Comparison of ENCODE assay signal across 1 cellular context in the genomic region with DNA sequence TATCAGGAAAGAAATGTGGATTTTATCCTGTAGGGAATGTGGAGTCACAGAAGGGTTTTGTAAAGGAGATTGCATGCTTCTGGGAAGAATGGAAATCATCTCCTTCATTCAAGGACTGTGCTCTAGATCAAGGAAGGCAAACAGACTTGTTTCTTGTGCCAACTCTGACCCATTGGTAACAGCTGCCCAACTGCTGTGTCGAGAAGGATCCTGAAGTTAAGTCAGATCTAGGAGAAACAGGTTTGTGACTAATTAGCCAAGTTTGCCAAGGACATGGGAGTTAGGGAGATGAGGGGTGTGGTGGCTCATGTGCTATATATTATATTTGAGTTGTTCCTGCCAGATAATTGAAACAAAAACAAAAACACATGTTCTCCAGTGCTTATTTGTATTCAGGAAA.
TF ChIP-seq lines count a peak whose summit lies in the region.

No MANE protein-coding gene starts in this region.

TF ChIP-seq in GM23338, 12 proteins besides CTCF, POLR2A, EP300 and RAD21:
- TF ChIP-seq, protein P1, sequence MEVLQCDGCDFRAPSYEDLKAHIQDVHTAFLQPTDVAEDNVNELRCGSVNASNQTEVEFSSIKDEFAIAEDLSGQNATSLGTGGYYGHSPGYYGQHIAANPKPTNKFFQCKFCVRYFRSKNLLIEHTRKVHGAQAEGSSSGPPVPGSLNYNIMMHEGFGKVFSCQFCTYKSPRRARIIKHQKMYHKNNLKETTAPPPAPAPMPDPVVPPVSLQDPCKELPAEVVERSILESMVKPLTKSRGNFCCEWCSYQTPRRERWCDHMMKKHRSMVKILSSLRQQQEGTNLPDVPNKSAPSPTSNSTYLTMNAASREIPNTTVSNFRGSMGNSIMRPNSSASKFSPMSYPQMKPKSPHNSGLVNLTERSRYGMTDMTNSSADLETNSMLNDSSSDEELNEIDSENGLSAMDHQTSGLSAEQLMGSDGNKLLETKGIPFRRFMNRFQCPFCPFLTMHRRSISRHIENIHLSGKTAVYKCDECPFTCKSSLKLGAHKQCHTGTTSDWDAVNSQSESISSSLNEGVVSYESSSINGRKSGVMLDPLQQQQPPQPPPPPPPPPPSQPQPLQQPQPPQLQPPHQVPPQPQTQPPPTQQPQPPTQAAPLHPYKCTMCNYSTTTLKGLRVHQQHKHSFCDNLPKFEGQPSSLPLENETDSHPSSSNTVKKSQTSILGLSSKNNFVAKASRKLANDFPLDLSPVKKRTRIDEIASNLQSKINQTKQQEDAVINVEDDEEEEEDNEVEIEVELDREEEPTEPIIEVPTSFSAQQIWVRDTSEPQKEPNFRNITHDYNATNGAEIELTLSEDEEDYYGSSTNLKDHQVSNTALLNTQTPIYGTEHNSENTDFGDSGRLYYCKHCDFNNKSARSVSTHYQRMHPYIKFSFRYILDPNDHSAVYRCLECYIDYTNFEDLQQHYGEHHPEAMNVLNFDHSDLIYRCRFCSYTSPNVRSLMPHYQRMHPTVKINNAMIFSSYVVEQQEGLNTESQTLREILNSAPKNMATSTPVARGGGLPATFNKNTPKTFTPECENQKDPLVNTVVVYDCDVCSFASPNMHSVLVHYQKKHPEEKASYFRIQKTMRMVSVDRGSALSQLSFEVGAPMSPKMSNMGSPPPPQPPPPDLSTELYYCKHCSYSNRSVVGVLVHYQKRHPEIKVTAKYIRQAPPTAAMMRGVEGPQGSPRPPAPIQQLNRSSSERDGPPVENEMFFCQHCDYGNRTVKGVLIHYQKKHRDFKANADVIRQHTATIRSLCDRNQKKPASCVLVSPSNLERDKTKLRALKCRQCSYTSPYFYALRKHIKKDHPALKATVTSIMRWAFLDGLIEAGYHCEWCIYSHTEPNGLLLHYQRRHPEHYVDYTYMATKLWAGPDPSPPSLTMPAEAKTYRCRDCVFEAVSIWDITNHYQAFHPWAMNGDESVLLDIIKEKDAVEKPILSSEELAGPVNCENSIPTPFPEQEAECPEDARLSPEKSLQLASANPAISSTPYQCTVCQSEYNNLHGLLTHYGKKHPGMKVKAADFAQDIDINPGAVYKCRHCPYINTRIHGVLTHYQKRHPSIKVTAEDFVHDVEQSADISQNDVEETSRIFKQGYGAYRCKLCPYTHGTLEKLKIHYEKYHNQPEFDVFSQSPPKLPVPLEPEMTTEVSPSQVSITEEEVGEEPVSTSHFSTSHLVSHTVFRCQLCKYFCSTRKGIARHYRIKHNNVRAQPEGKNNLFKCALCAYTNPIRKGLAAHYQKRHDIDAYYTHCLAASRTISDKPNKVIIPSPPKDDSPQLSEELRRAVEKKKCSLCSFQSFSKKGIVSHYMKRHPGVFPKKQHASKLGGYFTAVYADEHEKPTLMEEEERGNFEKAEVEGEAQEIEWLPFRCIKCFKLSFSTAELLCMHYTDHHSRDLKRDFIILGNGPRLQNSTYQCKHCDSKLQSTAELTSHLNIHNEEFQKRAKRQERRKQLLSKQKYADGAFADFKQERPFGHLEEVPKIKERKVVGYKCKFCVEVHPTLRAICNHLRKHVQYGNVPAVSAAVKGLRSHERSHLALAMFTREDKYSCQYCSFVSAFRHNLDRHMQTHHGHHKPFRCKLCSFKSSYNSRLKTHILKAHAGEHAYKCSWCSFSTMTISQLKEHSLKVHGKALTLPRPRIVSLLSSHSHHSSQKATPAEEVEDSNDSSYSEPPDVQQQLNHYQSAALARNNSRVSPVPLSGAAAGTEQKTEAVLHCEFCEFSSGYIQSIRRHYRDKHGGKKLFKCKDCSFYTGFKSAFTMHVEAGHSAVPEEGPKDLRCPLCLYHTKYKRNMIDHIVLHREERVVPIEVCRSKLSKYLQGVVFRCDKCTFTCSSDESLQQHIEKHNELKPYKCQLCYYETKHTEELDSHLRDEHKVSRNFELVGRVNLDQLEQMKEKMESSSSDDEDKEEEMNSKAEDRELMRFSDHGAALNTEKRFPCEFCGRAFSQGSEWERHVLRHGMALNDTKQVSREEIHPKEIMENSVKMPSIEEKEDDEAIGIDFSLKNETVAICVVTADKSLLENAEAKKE (CRISPR knock-in tag; IDR thresholded peaks at IDR 0.05): no peak
- no peak for TF ChIP-seq EZH2phosphoT487 (IDR thresholded peaks at IDR 0.05; ENCODE audit: unreplicated experiment)
- no peak for TF ChIP-seq POLR2AphosphoS5 (IDR thresholded peaks at IDR 0.05; ENCODE audit: low read depth)
- TF ChIP-seq JUNB (IDR thresholded peaks at IDR 0.05; ENCODE audit: unreplicated experiment): no peak
- TF ChIP-seq EZH2 (IDR thresholded peaks at IDR 0.05; ENCODE audit: low read depth, unreplicated experiment): no peak
- TF ChIP-seq NANOG (IDR thresholded peaks at IDR 0.05; ENCODE audit: borderline replicate concordance): no peak
- TF ChIP-seq, protein P2, sequence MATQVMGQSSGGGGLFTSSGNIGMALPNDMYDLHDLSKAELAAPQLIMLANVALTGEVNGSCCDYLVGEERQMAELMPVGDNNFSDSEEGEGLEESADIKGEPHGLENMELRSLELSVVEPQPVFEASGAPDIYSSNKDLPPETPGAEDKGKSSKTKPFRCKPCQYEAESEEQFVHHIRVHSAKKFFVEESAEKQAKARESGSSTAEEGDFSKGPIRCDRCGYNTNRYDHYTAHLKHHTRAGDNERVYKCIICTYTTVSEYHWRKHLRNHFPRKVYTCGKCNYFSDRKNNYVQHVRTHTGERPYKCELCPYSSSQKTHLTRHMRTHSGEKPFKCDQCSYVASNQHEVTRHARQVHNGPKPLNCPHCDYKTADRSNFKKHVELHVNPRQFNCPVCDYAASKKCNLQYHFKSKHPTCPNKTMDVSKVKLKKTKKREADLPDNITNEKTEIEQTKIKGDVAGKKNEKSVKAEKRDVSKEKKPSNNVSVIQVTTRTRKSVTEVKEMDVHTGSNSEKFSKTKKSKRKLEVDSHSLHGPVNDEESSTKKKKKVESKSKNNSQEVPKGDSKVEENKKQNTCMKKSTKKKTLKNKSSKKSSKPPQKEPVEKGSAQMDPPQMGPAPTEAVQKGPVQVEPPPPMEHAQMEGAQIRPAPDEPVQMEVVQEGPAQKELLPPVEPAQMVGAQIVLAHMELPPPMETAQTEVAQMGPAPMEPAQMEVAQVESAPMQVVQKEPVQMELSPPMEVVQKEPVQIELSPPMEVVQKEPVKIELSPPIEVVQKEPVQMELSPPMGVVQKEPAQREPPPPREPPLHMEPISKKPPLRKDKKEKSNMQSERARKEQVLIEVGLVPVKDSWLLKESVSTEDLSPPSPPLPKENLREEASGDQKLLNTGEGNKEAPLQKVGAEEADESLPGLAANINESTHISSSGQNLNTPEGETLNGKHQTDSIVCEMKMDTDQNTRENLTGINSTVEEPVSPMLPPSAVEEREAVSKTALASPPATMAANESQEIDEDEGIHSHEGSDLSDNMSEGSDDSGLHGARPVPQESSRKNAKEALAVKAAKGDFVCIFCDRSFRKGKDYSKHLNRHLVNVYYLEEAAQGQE (IDR thresholded peaks at IDR 0.05; ENCODE audit: unreplicated experiment): no peak
- TF ChIP-seq, protein P3, sequence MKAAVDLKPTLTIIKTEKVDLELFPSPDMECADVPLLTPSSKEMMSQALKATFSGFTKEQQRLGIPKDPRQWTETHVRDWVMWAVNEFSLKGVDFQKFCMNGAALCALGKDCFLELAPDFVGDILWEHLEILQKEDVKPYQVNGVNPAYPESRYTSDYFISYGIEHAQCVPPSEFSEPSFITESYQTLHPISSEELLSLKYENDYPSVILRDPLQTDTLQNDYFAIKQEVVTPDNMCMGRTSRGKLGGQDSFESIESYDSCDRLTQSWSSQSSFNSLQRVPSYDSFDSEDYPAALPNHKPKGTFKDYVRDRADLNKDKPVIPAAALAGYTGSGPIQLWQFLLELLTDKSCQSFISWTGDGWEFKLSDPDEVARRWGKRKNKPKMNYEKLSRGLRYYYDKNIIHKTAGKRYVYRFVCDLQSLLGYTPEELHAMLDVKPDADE (IDR thresholded peaks at IDR 0.05): no peak
- no peak for TF ChIP-seq ZNF331 (CRISPR knock-in tag; IDR thresholded peaks at IDR 0.05; ENCODE audit: low read depth)
- no peak for TF ChIP-seq CREB1 (CRISPR knock-in tag; IDR thresholded peaks at IDR 0.05; ENCODE audit: low read depth)
- TF ChIP-seq STAT1 (IDR thresholded peaks at IDR 0.05; ENCODE audit: unreplicated experiment): no peak
- TF ChIP-seq ZNF114 (CRISPR knock-in tag; IDR thresholded peaks at IDR 0.05): no peak
